In the genomic region with DNA sequence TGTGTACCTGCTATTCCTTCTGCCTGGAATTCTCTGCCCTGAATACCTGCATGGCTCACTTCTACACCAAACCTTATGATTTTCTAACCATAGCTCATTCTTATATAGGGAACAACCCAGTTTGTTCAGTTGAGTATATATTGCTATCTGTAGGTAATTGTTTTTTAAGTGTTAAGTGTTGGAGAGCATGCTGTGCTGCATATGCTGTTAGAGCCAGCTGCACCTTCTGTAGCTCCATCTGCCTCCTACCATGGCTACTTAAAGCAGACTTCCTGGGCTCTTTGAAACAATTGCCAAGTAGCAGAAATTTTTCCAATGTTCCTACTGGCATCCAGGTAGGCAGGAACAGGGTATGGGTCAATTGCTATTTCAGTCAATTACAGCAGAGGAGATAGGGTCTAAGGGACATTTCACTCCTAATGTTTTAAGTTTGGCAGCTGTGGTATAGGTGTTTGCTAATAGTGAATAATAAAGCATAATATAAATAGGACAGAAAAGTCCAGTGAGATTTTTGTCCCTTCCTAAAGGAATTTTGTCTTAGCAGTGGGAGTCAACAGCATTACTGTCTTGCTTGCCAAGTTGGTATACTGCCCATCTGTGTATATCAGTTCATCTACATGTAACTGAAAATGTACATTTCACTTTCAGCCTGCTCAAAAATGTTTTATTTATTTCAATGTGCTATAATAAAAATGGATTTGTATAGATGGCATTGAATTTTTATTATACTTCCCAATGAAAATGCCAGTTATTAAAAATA, we compare ENCODE assay signal across 14 cellular contexts. TPM values are rescaled to one million over a fixed set of nuclear protein-coding genes. Genes with fewer than 3 reads are reported as not detected.
DNase-seq lines count a peak whose midpoint lies in the region; ATAC-seq and TF ChIP-seq lines count a peak whose summit lies in the region.
"Had no signal": no experiment of that assay in that cellular context is flagged by ENCODE, and none has a peak within 500 bp of the region (broad histone marks: within the 10 kb centered on the region; RNA-seq: fewer than 3 reads in every experiment).

No MANE protein-coding gene starts in this region.

- peaks cover 0 to 2% (median 0%) of the 10 kb centered on the region in 7 donors for H3K9me3 Mint-ChIP-seq in CD14-positive monocyte
- H3K9me3 Mint-ChIP-seq: activated naive CD8-positive, alpha-beta T cell treated with anti-CD3 and anti-CD28 coated beads, Interleukin-2, amount 10 ng/mL, durations not matched to agents 7 days and 5 days; central memory CD8-positive, alpha-beta T cell had no signal

- no peaks in the 10 kb centered on the region for H3K36me3 Mint-ChIP-seq in CD14-positive monocyte
- H3K36me3 Mint-ChIP-seq: activated naive CD8-positive, alpha-beta T cell treated with anti-CD3 and anti-CD28 coated beads, Interleukin-2, amount 10 ng/mL, durations not matched to agents 7 days and 5 days had no signal

- no peak overlapping the region for H3K4me3 Mint-ChIP-seq in CD14-positive monocyte
- H3K4me3 Mint-ChIP-seq: activated naive CD8-positive, alpha-beta T cell treated with anti-CD3 and anti-CD28 coated beads, Interleukin-2, amount 10 ng/mL, durations not matched to agents 7 days and 5 days; central memory CD8-positive, alpha-beta T cell had no signal

- intact Hi-C loops in CD14-positive monocyte (cut with micrococcal nuclease): no loop called here

- peaks cover 0 to 7% (median 0%) of the 10 kb centered on the region in 3 donors for H3K27me3 Mint-ChIP-seq in CD14-positive monocyte (ENCODE audit: low read depth in 3 of 3)

- no peak overlapping the region for H3K27ac Mint-ChIP-seq in CD14-positive monocyte
- H3K27ac Mint-ChIP-seq: activated naive CD8-positive, alpha-beta T cell treated with anti-CD3 and anti-CD28 coated beads, Interleukin-2, amount 10 ng/mL, durations not matched to agents 7 days and 5 days had no signal

- TF ChIP-seq CTCF in CD14-positive monocyte (IDR thresholded peaks at IDR 0.05): no peak

- ATAC-seq in GM19324 (IDR thresholded peaks at IDR 0.05; ENCODE audit: low FRiP score, unreplicated experiment): peak; percentile 36
- peak; percentile 26 for ATAC-seq in HG02610 (IDR thresholded peaks at IDR 0.05; ENCODE audit: unreplicated experiment)
- ATAC-seq in HG03432 (IDR thresholded peaks at IDR 0.05; ENCODE audit: unreplicated experiment): peak; percentile 21
- ATAC-seq: HCT116, heart right ventricle, left colon had no signal

- peaks cover 6% of the 10 kb centered on the region for H3K4me1 Mint-ChIP-seq in CD14-positive monocyte
- H3K4me1 Mint-ChIP-seq: activated naive CD8-positive, alpha-beta T cell treated with anti-CD3 and anti-CD28 coated beads, Interleukin-2, amount 10 ng/mL, durations not matched to agents 7 days and 5 days; central memory CD8-positive, alpha-beta T cell had no signal

- DNase-seq in pons (ENCODE audit: low spot score): peak; percentile 2
- no peak for DNase-seq in amygdala (lab: John Stamatoyannopoulos, UW)
- DNase-seq in NCI-H187 (lab: John Stamatoyannopoulos, UW): no peak
- no peak for DNase-seq in CD14-positive monocyte (ENCODE audit: low spot score)
- DNase-seq: activated naive CD8-positive, alpha-beta T cell treated with anti-CD3 and anti-CD28 coated beads, Interleukin-2, amount 10 ng/mL, durations not matched to agents 7 days and 5 days; heart right ventricle; left colon; NCI-H2107; spleen had no signal

RNA-seq across cellular contexts. Expression of gene C1orf115, which starts 34.0 kb away (rescaled TPM):
- 1 to 10 TPM; 1.9 to 3.1 TPM for polyA plus RNA-seq in CD14-positive monocyte
